Comparison of ENCODE assay signal across 15 cellular contexts in genomic region chr4:151567056-151567455, GRCh38.
A peak's percentile ranks its signal among the peaks of the same experiment; 100 is the strongest.
DNase-seq lines count a peak whose midpoint lies in the region; ATAC-seq lines count a peak whose summit lies in the region.
"Had no signal": no experiment of that assay in that cellular context is flagged by ENCODE, and none has a peak within 500 bp of the region (broad histone marks: within the 10 kb centered on the region; RNA-seq: fewer than 3 reads in every experiment).

No MANE protein-coding gene starts in this region.

- H3K36me3 ChIP-seq in BLaER1 treated with 17β-estradiol and CSF1 and Interleukin-3, amounts not matched to agents 10 nM and 100 nM: no peaks in the 10 kb centered on the region
- H3K36me3 ChIP-seq: neutrophil had no signal

- no peak overlapping the region for H3K9ac ChIP-seq in BLaER1 treated with 17β-estradiol and CSF1 and Interleukin-3, amounts not matched to agents 10 nM and 100 nM

- DNase-seq in NCI-H2227 (lab: John Stamatoyannopoulos, UW; ENCODE audit: unreplicated experiment) (peak; percentile 19), nucleus accumbens (lab: John Stamatoyannopoulos, UW) (no peak), DMS79 treated with DMSO at 0.1 percent for 48 hours (lab: John Stamatoyannopoulos, UW) (no peak), hypothalamus (lab: John Stamatoyannopoulos, UW) (no peak)
- no peak for DNase-seq in NK-92 treated with Interleukin-12 subunit alpha and Interleukin-12 subunit beta, amount 100 ng/mL, for 24 hours (lab: John Stamatoyannopoulos, UW)
- DNase-seq: activated CD8-positive, alpha-beta memory T cell treated with anti-CD3 and anti-CD28 coated beads, Interleukin-2, amount 10 ng/mL, durations not matched to agents 7 days and 5 days; anterior cingulate cortex; H9; KG1; NCI-H526 treated with DMSO at 0.1 percent for 48 hours; stimulated activated CD4-positive, alpha-beta T cell treated with anti-CD3 and anti-CD28 coated beads, Interleukin-2, amount 100 ng/mL, for 48 hours had no signal

- peak; percentile 100 for ATAC-seq in GM19351 (IDR thresholded peaks at IDR 0.05; ENCODE audit: unreplicated experiment)
- ATAC-seq in HG02884 (IDR thresholded peaks at IDR 0.05; ENCODE audit: unreplicated experiment): peak; percentile 92
- ATAC-seq: activated CD8-positive, alpha-beta memory T cell treated with anti-CD3 and anti-CD28 coated beads, Interleukin-2, amount 10 ng/mL, durations not matched to agents 7 days and 5 days had no signal

- H3K27ac ChIP-seq in BLaER1 treated with 17β-estradiol and CSF1 and Interleukin-3, amounts not matched to agents 10 nM and 100 nM: no peak overlapping the region
- H3K27ac ChIP-seq: neutrophil had no signal

- peaks cover 5 to 9% (median 7%) of the 10 kb centered on the region in 10 experiments; a peak in 14 of 20 replicates for H3K4me1 ChIP-seq in BLaER1 treated with 17β-estradiol and CSF1 and Interleukin-3, amounts not matched to agents 10 nM and 100 nM

- H3K4me3 ChIP-seq in BLaER1 treated with 17β-estradiol and CSF1 and Interleukin-3, amounts not matched to agents 10 nM and 100 nM: no peak overlapping the region

- no peaks in the 10 kb centered on the region for H3K9me3 ChIP-seq in BLaER1 treated with 17β-estradiol and CSF1 and Interleukin-3, amounts not matched to agents 10 nM and 100 nM (replicated peaks in 1 of 11)
- H3K9me3 ChIP-seq: neutrophil had no signal

- H3K27me3 ChIP-seq in BLaER1 treated with 17β-estradiol and CSF1 and Interleukin-3, amounts not matched to agents 10 nM and 100 nM: no peaks in the 10 kb centered on the region

- no peaks in the 10 kb centered on the region for H4K20me1 ChIP-seq in BLaER1 treated with 17β-estradiol and CSF1 and Interleukin-3, amounts not matched to agents 10 nM and 100 nM

- peak overlapping the region in 10 of 11 experiments; percentile 0 to 51 (median 13); a peak in 9 of 22 replicates for H3K4me2 ChIP-seq in BLaER1 treated with 17β-estradiol and CSF1 and Interleukin-3, amounts not matched to agents 10 nM and 100 nM
